In genomic region chr10:69647101-69647500, GRCh38 we compare ENCODE assay signal across 15 cellular contexts.
"Had no signal": no experiment of that assay in that cellular context is flagged by ENCODE, and none has a peak within 500 bp of the region (broad histone marks: within the 10 kb centered on the region; RNA-seq: fewer than 3 reads in every experiment).

No MANE protein-coding gene starts in this region.

- H3K9me3 ChIP-seq: left ventricle myocardium inferior, mucosa of descending colon, SJCRH30, stomach, upper lobe of left lung had no signal

- H3K4me1 ChIP-seq: left ventricle myocardium inferior, SJCRH30 had no signal

- DNase-seq: activated CD4-positive, alpha-beta T cell treated with anti-CD3 and anti-CD28 coated beads, Interleukin-2, amount 10 ng/mL, durations not matched to agents 24 days and 14 days; activated CD8-positive, alpha-beta T cell treated with anti-CD3 and anti-CD28 coated beads for 36 hours; activated T-cell treated with anti-CD3 and anti-CD28 coated beads, Interleukin-2, amount 50 U/mL, for 24 hours; foreskin melanocyte; kidney glomerular epithelial cell; left ventricle myocardium inferior; mucosa of descending colon; naive B cell; SJCRH30; small intestine; stimulated activated CD4-positive, alpha-beta T cell treated with anti-CD3 and anti-CD28 coated beads, Interleukin-4, amount 100 ng/mL, for 1 hour; stomach; upper lobe of left lung had no signal

- H3K36me3 ChIP-seq: left ventricle myocardium inferior, SJCRH30, stomach, upper lobe of left lung had no signal

- H3K27me3 ChIP-seq: SJCRH30, upper lobe of left lung had no signal

- ATAC-seq: activated CD8-positive, alpha-beta T cell treated with anti-CD3 and anti-CD28 coated beads for 36 hours; mucosa of descending colon; right cardiac atrium had no signal

- H3K4me3 ChIP-seq: left ventricle myocardium inferior, mucosa of descending colon, SJCRH30, stomach, upper lobe of left lung had no signal

- H3K27ac ChIP-seq: left ventricle myocardium inferior, SJCRH30, stomach, upper lobe of left lung had no signal

- FAIRE-seq: bronchial epithelial cell, small intestine had no signal
